Comparison of ENCODE assay signal across 18 cellular contexts in the genomic region with DNA sequence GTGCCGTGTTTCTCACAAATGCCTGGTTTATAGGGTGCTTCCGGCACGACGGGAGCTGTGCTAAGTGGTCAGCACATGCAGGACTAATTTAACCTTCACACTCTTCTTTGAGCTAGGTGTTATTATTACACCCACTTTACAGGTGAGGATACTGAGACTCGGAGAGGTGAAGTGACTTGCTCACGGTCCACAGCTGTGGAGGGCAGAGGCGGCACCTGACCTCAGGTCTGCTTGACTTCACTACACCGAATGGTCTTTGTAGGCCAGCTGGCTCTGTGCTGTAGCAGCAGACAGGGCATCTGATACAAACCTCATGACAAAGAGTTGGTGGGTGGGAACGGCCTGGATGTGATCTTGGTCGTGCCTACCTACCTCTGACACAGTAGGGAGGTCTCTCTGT.
DNase-seq lines count a peak whose midpoint lies in the region; ATAC-seq, FAIRE-seq and TF ChIP-seq lines count a peak whose summit lies in the region.
"Had no signal": no experiment of that assay in that cellular context is flagged by ENCODE, and none has a peak within 500 bp of the region (broad histone marks: within the 10 kb centered on the region; RNA-seq: fewer than 3 reads in every experiment).

No MANE protein-coding gene starts in this region.

- ATAC-seq in HG03139 (IDR thresholded peaks at IDR 0.05; ENCODE audit: unreplicated experiment) (no peak), esophagus mucosa (no peak)
- ATAC-seq: HCT116 had no signal

- DNase-seq in DMS53 (lab: John Stamatoyannopoulos, UW) (peak; percentile 86), Karpas-422 (no peak), H1 (ENCODE audit: low read depth in 1 of 2, low spot score in 2 of 2) (no peak), trophoblast cell (no peak), prostate gland (ENCODE audit: low spot score) (no peak)
- DNase-seq: AML-193, GDM1, KG1, MV-4-11, NCI-H1436, NCI-H2029, NCI-H524 treated with DMSO at 0.1 percent for 48 hours, OCI-M1, Right ventricle myocardium superior, SK-N-SH had no signal

- CTCF ChIA-PET in H1 (lab: Charles Lee; ENCODE audit: partially characterized antibody), result interaction anchor here (0.5 to 1.5 kb wide), 11 partner anchors 9 to 582 kb away, joined by 3 to 6 read pairs (median 4); no protein-coding TSS in a partner anchor

- H2AK5ac ChIP-seq in H1 (ENCODE audit: low read depth, low read length) (no peak overlapping the region), trophoblast cell (ENCODE audit: low read length) (peak overlapping the region; percentile 28)

- H2AFZ ChIP-seq in Karpas-422 (ENCODE audit: low read length) (0 out of 2 replicates have a peak overlapping the region, but pooled peaks have one; percentile 46), H1 (ENCODE audit: low read length) (no peak overlapping the region), trophoblast cell (ENCODE audit: insufficient read depth, low read length, poor library complexity) (peak overlapping the region; percentile 23)

- intact Hi-C loops in prostate gland (cut with DNase I), result no loop called here

- no peak for TF ChIP-seq POLR2A in H1 (IDR thresholded peaks at IDR 0.05; ENCODE audit: control extremely low read depth in 1 of 2, low read depth in 2 of 2, low read length in 2 of 2)
- TF ChIP-seq POLR2A in prostate gland (IDR thresholded peaks at IDR 0.05), result no peak

- no peaks in the 10 kb centered on the region for H3K36me3 ChIP-seq in Karpas-422 (ENCODE audit: insufficient read depth, low read length)
- H3K36me3 ChIP-seq in H1 (ENCODE audit: control insufficient read depth in 2 of 4, insufficient read depth in 4 of 4, low read length in 3 of 4), result no peaks in the 10 kb centered on the region
- H3K36me3 ChIP-seq in trophoblast cell (ENCODE audit: control insufficient read depth in 1 of 2, insufficient read depth in 2 of 2, low read length in 2 of 2), result no peaks in the 10 kb centered on the region
- H3K36me3 ChIP-seq in prostate gland, result no peaks in the 10 kb centered on the region

- no peak overlapping the region for H4K5ac ChIP-seq in H1 (ENCODE audit: insufficient read length, low read depth, low read length)

- no peak overlapping the region for H3K14ac ChIP-seq in H1 (ENCODE audit: insufficient read length)
- H3K14ac ChIP-seq in trophoblast cell (ENCODE audit: low read length), result no peak overlapping the region

- H3K9me2 ChIP-seq in Karpas-422 (replicated peaks; ENCODE audit: insufficient read depth, low read length), result no peaks in the 10 kb centered on the region
- H3K9me2 ChIP-seq: SK-N-SH had no signal

- H3K56ac ChIP-seq in H1 (replicated peaks; ENCODE audit: insufficient read length, low read depth, low read length), result no peak overlapping the region

- no peaks in the 10 kb centered on the region for H3K79me1 ChIP-seq in H1 (ENCODE audit: low read depth, low read length)
- H3K79me1 ChIP-seq in trophoblast cell (ENCODE audit: low read length), result peaks cover 4% of the 10 kb centered on the region

- peaks cover 82% of the 10 kb centered on the region for H3K4me1 ChIP-seq in Karpas-422 (ENCODE audit: low read length)
- peaks cover 0 to 17% (median 6%) of the 10 kb centered on the region in 4 experiments; a peak in 5 of 7 replicates for H3K4me1 ChIP-seq in H1 (replicated peaks in 1 of 4; ENCODE audit: control insufficient read depth in 3 of 4, insufficient read depth in 4 of 4, low read length in 3 of 4)
- H3K4me1 ChIP-seq in trophoblast cell (ENCODE audit: control insufficient read depth in 1 of 2, insufficient read depth in 2 of 2, low read length in 2 of 2), result peaks cover 2 to 19% of the 10 kb centered on the region in 2 experiments
- no peaks in the 10 kb centered on the region for H3K4me1 ChIP-seq in prostate gland (replicated peaks)

- H4K91ac ChIP-seq in H1 (replicated peaks; ENCODE audit: insufficient read length, low read length), result no peak overlapping the region
- no peak overlapping the region for H4K91ac ChIP-seq in trophoblast cell (ENCODE audit: low read depth, low read length)

- no peaks in the 10 kb centered on the region for H3K23me2 ChIP-seq in H1 (ENCODE audit: low read depth, low read length)

- H3K18ac ChIP-seq in H1 (ENCODE audit: extremely low read depth, low read length) (no peak overlapping the region), trophoblast cell (ENCODE audit: low read length) (no peak overlapping the region)

- no peak overlapping the region for H2BK5ac ChIP-seq in H1 (ENCODE audit: low read depth, low read length)
- no peak overlapping the region for H2BK5ac ChIP-seq in trophoblast cell (ENCODE audit: low read depth, low read length, poor library complexity)

- peak overlapping the region; percentile 76; the same call in 1 of the 2 replicates for H2BK15ac ChIP-seq in H1 (ENCODE audit: low read length)

- H2BK12ac ChIP-seq in H1 (ENCODE audit: low read depth, low read length) (peak overlapping the region; percentile 5; the same call in 1 of the 2 replicates), trophoblast cell (ENCODE audit: low read length) (peak overlapping the region; percentile 15)

- no peak for TF ChIP-seq EP300 in H1 (IDR thresholded peaks at IDR 0.05; ENCODE audit: borderline replicate concordance in 1 of 2, low read depth in 2 of 2, low read length in 2 of 2)

- H3K9me3 ChIP-seq in Karpas-422 (ENCODE audit: low read length), result no peaks in the 10 kb centered on the region
- no peaks in the 10 kb centered on the region for H3K9me3 ChIP-seq in H1 (ENCODE audit: insufficient read depth in 2 of 2, low read depth in 1 of 2, low read length in 1 of 2)
- H3K9me3 ChIP-seq in trophoblast cell (ENCODE audit: insufficient read depth, low read depth, low read length), result peaks cover 2% of the 10 kb centered on the region
- H3K9me3 ChIP-seq in prostate gland, result no peaks in the 10 kb centered on the region
- H3K9me3 ChIP-seq: SK-N-SH had no signal

- POLR2A ChIA-PET in H1 (lab: Charles Lee; ENCODE audit: partially characterized antibody), result interaction anchor here (0.7 to 2.2 kb wide), 4 partner anchors 10 to 245 kb away, joined by 3 to 9 read pairs (median 4); no protein-coding TSS in a partner anchor

- FAIRE-seq in H1 (lab: Jason Lieb, UNC), result no peak

- peak overlapping the region; percentile 84 for H3K4me2 ChIP-seq in Karpas-422 (ENCODE audit: low read depth, low read length, poor library complexity, severe bottlenecking)
- H3K4me2 ChIP-seq in H1 (ENCODE audit: insufficient read depth in 1 of 2, low read depth in 2 of 2, low read length in 2 of 2), result no peak overlapping the region
- no peak overlapping the region for H3K4me2 ChIP-seq in trophoblast cell (ENCODE audit: low read length)
- H3K4me2 ChIP-seq: SK-N-SH had no signal

- H4K12ac ChIP-seq in trophoblast cell (ENCODE audit: low read depth, low read length), result no peak overlapping the region

- H3K27ac ChIP-seq in Karpas-422 (ENCODE audit: low read length) (peak overlapping the region; percentile 97), H1 (ENCODE audit: low read depth, low read length) (no peak overlapping the region), trophoblast cell (ENCODE audit: low read depth, low read length) (no peak overlapping the region), prostate gland (no peak overlapping the region)

- peaks cover 7% of the 10 kb centered on the region; the same call in 1 of the 2 replicates for H3K79me2 ChIP-seq in Karpas-422 (ENCODE audit: low read length)
- H3K79me2 ChIP-seq in H1 (ENCODE audit: control insufficient read depth in 1 of 2, insufficient read depth in 2 of 2, low read length in 2 of 2), result no peaks in the 10 kb centered on the region
- peaks cover 2% of the 10 kb centered on the region for H3K79me2 ChIP-seq in trophoblast cell (ENCODE audit: control insufficient read depth, insufficient read depth, low read length, poor library complexity)

- 95% methylated on average over 10 of the region's 10 CpGs; no CpG with 5 or more reads in 1 of the 2 experiments for WGBS in H1 (ENCODE audit: extremely low coverage in 1 of 2, insufficient coverage in 1 of 2, insufficient read length in 1 of 2, insufficient replicate concordance in 2 of 2, low coverage in 1 of 2, low lambda C conversion rate in 2 of 2, missing lambda C conversion rate in 1 of 2), 2 experiments
- no CpG with 5 or more reads among the region's 10 CpGs for WGBS in trophoblast cell (ENCODE audit: extremely low coverage, insufficient coverage, insufficient read length)
- WGBS in prostate gland, result 85% methylated on average over 10 of the region's 10 CpGs

- no peak overlapping the region for H3K23ac ChIP-seq in H1 (ENCODE audit: insufficient read length)
- no peak overlapping the region for H3K23ac ChIP-seq in trophoblast cell (ENCODE audit: low read length)

- H3K9ac ChIP-seq in Karpas-422 (ENCODE audit: low read length) (peak overlapping the region; percentile 60), H1 (replicated peaks in 1 of 4; ENCODE audit: extremely low read depth in 1 of 4, low read depth in 3 of 4, low read length in 3 of 4) (no peak overlapping the region), trophoblast cell (ENCODE audit: low read length) (no peak overlapping the region)
- H3K9ac ChIP-seq: SK-N-SH had no signal

- no peak overlapping the region for H2BK20ac ChIP-seq in H1 (ENCODE audit: low read length)

- H3K4me3 ChIP-seq in Karpas-422 (ENCODE audit: low read length) (peak overlapping the region; percentile 62), H1 (ENCODE audit: extremely low read depth in 1 of 4, insufficient read depth in 2 of 4, low read depth in 3 of 4, low read length in 4 of 4) (no peak overlapping the region), trophoblast cell (ENCODE audit: low read depth, low read length) (no peak overlapping the region), prostate gland (no peak overlapping the region)

- no peak overlapping the region for H4K8ac ChIP-seq in H1 (ENCODE audit: extremely low read depth, insufficient read depth, low read length)
- H4K8ac ChIP-seq in trophoblast cell (ENCODE audit: low read depth, low read length), result no peak overlapping the region

- H2BK120ac ChIP-seq in H1 (replicated peaks; ENCODE audit: low read depth, low read length) (no peak overlapping the region), trophoblast cell (ENCODE audit: insufficient read depth, low read length, poor library complexity) (no peak overlapping the region)

- TF ChIP-seq CTCF in H1 (IDR thresholded peaks at IDR 0.05; ENCODE audit: control extremely low read depth in 1 of 3, insufficient read depth in 1 of 3, low read depth in 1 of 3, low read length in 3 of 3) (no peak), prostate gland (IDR thresholded peaks at IDR 0.05) (no peak)

- no peaks in the 10 kb centered on the region for H3K27me3 ChIP-seq in Karpas-422 (ENCODE audit: low read length)
- H3K27me3 ChIP-seq in H1 (replicated peaks in 1 of 4; ENCODE audit: control insufficient read depth in 3 of 4, extremely low read depth in 1 of 4, insufficient read depth in 3 of 4, low read length in 3 of 4), result no peaks in the 10 kb centered on the region
- no peaks in the 10 kb centered on the region for H3K27me3 ChIP-seq in trophoblast cell (ENCODE audit: insufficient read depth, low read length)
- H3K27me3 ChIP-seq in prostate gland (replicated peaks; ENCODE audit: insufficient read depth), result no peaks in the 10 kb centered on the region

- no peak overlapping the region for H3K4ac ChIP-seq in H1 (replicated peaks; ENCODE audit: insufficient read length, low read depth, low read length)
- no peak overlapping the region for H3K4ac ChIP-seq in trophoblast cell (ENCODE audit: low read depth, low read length)

- no peaks in the 10 kb centered on the region for H4K20me1 ChIP-seq in Karpas-422 (ENCODE audit: insufficient read depth, low read depth, low read length)
- no peaks in the 10 kb centered on the region for H4K20me1 ChIP-seq in H1 (replicated peaks in 1 of 2; ENCODE audit: control insufficient read depth in 1 of 2, insufficient read depth in 2 of 2, low read length in 2 of 2)

- TF ChIP-seq RAD21 in H1 (IDR thresholded peaks at IDR 0.05 in 1 of 2, conservative IDR thresholded peaks at IDR 0.05 in 1 of 2; ENCODE audit: low read depth in 2 of 2, low read length in 2 of 2), result no peak
